Comparison of ENCODE assay signal across 8 cellular contexts in the genomic region with DNA sequence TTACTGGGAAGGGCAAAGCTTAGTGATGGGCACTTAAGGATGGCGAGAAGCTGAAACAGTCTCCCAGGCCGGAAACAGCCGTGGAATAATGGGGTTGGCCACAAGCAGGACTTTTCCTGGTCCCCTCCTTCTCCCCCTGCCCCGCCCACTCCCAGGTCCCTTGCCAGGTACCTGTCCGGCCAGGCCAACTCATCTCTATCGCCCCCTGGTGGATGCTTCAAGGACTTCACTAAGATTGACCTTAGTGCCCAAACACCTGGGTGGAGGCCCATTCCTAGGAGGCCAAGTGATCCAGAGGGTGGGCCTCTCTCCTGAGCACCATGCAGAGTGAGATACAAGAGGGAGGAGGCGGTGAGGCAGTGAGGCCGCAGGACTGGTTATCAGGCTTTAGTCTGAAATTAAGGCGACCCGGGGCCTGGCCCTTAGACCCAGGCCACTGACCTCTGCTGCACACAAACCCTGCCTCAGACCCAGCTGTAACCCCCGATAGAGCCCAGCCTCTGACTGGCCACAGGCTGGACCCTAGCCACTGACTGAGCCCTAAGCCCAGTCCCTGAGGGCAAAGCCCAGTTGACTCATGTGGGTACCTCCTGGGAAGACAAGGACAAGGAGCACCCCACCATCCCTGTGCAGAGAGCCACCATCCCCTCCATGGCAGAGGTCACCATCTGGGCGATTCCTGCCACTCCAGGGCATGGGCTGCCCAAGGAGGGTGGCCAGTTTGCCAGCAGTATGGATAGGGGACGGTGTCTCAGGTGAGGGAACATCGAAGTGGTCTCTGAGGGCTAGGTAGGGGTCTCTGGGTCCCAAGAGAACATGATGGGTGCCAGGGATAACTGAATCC. TPM values are rescaled to one million over a fixed set of nuclear protein-coding genes. Genes with fewer than 3 reads are reported as not detected.
DNase-seq lines count a peak whose midpoint lies in the region; ATAC-seq and TF ChIP-seq lines count a peak whose summit lies in the region.

No MANE protein-coding gene starts in this region.

- H3K36me3 ChIP-seq in HCT116 (ENCODE audit: control insufficient read depth in 1 of 2, insufficient read depth in 2 of 2, low read length in 2 of 2), result no peaks in the 10 kb centered on the region

- no peak overlapping the region for H3K4me3 Mint-ChIP-seq in stimulated activated memory B cell treated with anti-CD40 and anti-IgM and Interleukin-4, amounts not matched to agents 10 μg/mL and 1 μg/mL and 100 μg/mL, for 72 hours

- DNase-seq in COLO829 (ENCODE audit: low spot score), result peak; percentile 70
- DNase-seq in HCT116 (ENCODE audit: low read depth, low spot score), result peak; percentile 55
- peak; percentile 62 for DNase-seq in SK-MEL-5 (ENCODE audit: low read depth, low spot score)
- peak; percentile 47 for DNase-seq in activated naive CD8-positive, alpha-beta T cell treated with anti-CD3 and anti-CD28 coated beads, Interleukin-2, amount 50 U/mL, for 16 hours (ENCODE audit: low read depth, low spot score)
- peak; percentile 72 for DNase-seq in iPS DF 4.7 (ENCODE audit: extremely low read depth, low spot score)
- peak; percentile 36 to 49 (median 42) for DNase-seq in stimulated activated CD4-positive, alpha-beta T cell treated with anti-CD3 and anti-CD28 coated beads, Interleukin-1b, Interleukin-23, amount 100 ng/mL, for 24 hours (ENCODE audit: low read depth in 4 of 4, low spot score in 1 of 4)

- TF ChIP-seq POLR2A in HCT116 (IDR thresholded peaks at IDR 0.05; ENCODE audit: borderline replicate concordance, extremely low read depth, insufficient read depth, insufficient read length), result no peak

- peak; percentile 91 for ATAC-seq in HCT116
- no peak for ATAC-seq in stimulated activated memory B cell treated with anti-CD40 and anti-IgM and Interleukin-4, amounts not matched to agents 10 μg/mL and 1 μg/mL and 100 μg/mL, for 72 hours
- ATAC-seq in HG02610 (IDR thresholded peaks at IDR 0.05; ENCODE audit: unreplicated experiment), result no peak

- in situ Hi-C loops in SK-MEL-5 (cut with HindIII; ENCODE audit: low pct_unique_long_range_greater_than_20kb, low sequenced_read_pairs), result no loop called here

- TF ChIP-seq CTCF in HCT116 (IDR thresholded peaks at IDR 0.05 in 2 of 3, conservative IDR thresholded peaks at IDR 0.05 in 1 of 3; ENCODE audit: borderline replicate concordance in 1 of 3, insufficient read depth in 1 of 3, low read depth in 2 of 3, low read length in 2 of 3), result peak; percentile 68 to 92 (median 81); a peak in 5 of 6 replicates

- no peaks in the 10 kb centered on the region for H3K9me3 Mint-ChIP-seq in stimulated activated memory B cell treated with anti-CD40 and anti-IgM and Interleukin-4, amounts not matched to agents 10 μg/mL and 1 μg/mL and 100 μg/mL, for 72 hours

- no peaks in the 10 kb centered on the region for H3K27me3 Mint-ChIP-seq in stimulated activated memory B cell treated with anti-CD40 and anti-IgM and Interleukin-4, amounts not matched to agents 10 μg/mL and 1 μg/mL and 100 μg/mL, for 72 hours

- H3K4me2 ChIP-seq in HCT116 (ENCODE audit: low read length), result peak overlapping the region; percentile 15; the same call in 1 of the 2 replicates

- H4K20me1 ChIP-seq in HCT116 (ENCODE audit: insufficient read depth), result no peaks in the 10 kb centered on the region

- no peak overlapping the region for H3K4me3 ChIP-seq in HCT116 (replicated peaks in 1 of 2; ENCODE audit: low read depth in 1 of 2, low read length in 2 of 2)

- H3K9ac ChIP-seq in HCT116 (ENCODE audit: low read length), result no peak overlapping the region

- CTCF ChIA-PET in HCT116 (lab: Charles Lee), result interaction anchor here (0.9 to 3.4 kb wide), 3 partner anchors 38 to 310 kb away, joined by 3 to 10 read pairs (median 3); partner anchors contain the start of gene VIPR1

- H3K27me3 ChIP-seq in HCT116 (ENCODE audit: insufficient read depth, low read length), result no peaks in the 10 kb centered on the region

- peaks cover 6% of the 10 kb centered on the region for H3K4me1 Mint-ChIP-seq in stimulated activated memory B cell treated with anti-CD40 and anti-IgM and Interleukin-4, amounts not matched to agents 10 μg/mL and 1 μg/mL and 100 μg/mL, for 72 hours

- no peak overlapping the region for H3K27ac Mint-ChIP-seq in stimulated activated memory B cell treated with anti-CD40 and anti-IgM and Interleukin-4, amounts not matched to agents 10 μg/mL and 1 μg/mL and 100 μg/mL, for 72 hours

- no peaks in the 10 kb centered on the region for H3K9me2 ChIP-seq in HCT116 (ENCODE audit: insufficient read depth)

- POLR2A ChIA-PET in HCT116 (lab: Charles Lee), result no interaction called here

- TF ChIP-seq RAD21 in HCT116 (IDR thresholded peaks at IDR 0.05; ENCODE audit: low read depth), result peak; percentile 69

- RAD21 ChIA-PET in HCT116 (lab: Charles Lee; ENCODE audit: low non-redundant PET in 1 of 2, low total read pairs in 2 of 2, uncharacterized antibody in 2 of 2, unreplicated experiment in 2 of 2), result no interaction called here

- no peak overlapping the region for H2AFZ ChIP-seq in HCT116 (ENCODE audit: low read depth, low read length, poor library complexity, severe bottlenecking)

- no peaks in the 10 kb centered on the region for H3K79me2 ChIP-seq in HCT116 (ENCODE audit: insufficient read depth, low read length)

- intact Hi-C loops in HCT116 (cut with micrococcal nuclease), result loop anchor here (1.0 to 10.0 kb wide), 4 partner anchors 285 to 648 kb away; no protein-coding TSS in a partner anchor

- H3K36me3 Mint-ChIP-seq in stimulated activated memory B cell treated with anti-CD40 and anti-IgM and Interleukin-4, amounts not matched to agents 10 μg/mL and 1 μg/mL and 100 μg/mL, for 72 hours, result no peaks in the 10 kb centered on the region

- no TSS peak for BruUV-seq in HCT116 (replicated peaks; lab: Mats Ljungman, UMichigan)

- H3K27ac ChIP-seq in HCT116 (ENCODE audit: low read depth, low read length), result no peak overlapping the region

- no peaks in the 10 kb centered on the region for H3K9me3 ChIP-seq in HCT116 (ENCODE audit: control insufficient read depth in 1 of 2, insufficient read depth in 1 of 2, low read depth in 1 of 2, low read length in 2 of 2)

- peaks cover 0 to 9% of the 10 kb centered on the region in 2 experiments; a peak in 1 of 4 replicates for H3K4me1 ChIP-seq in HCT116 (ENCODE audit: control insufficient read depth in 1 of 2, insufficient read depth in 2 of 2, low read length in 2 of 2)

TF ChIP-seq in HCT116, 20 proteins besides CTCF, POLR2A, EP300 and RAD21:
- no peak for TF ChIP-seq SP1 (IDR thresholded peaks at IDR 0.05; ENCODE audit: low read depth)
- no peak for TF ChIP-seq ELF1 (IDR thresholded peaks at IDR 0.05; ENCODE audit: borderline replicate concordance, low read depth)
- no peak for TF ChIP-seq MAX (IDR thresholded peaks at IDR 0.05)
- no peak for TF ChIP-seq POLR2AphosphoS5 (IDR thresholded peaks at IDR 0.05; ENCODE audit: low read depth, low read length)
- TF ChIP-seq EZH2 (IDR thresholded peaks at IDR 0.05), result no peak
- no peak for TF ChIP-seq ZNF274 (IDR thresholded peaks at IDR 0.05; ENCODE audit: low read depth, low read length)
- no peak for TF ChIP-seq SRF (IDR thresholded peaks at IDR 0.05; ENCODE audit: low read depth)
- TF ChIP-seq CEBPB (IDR thresholded peaks at IDR 0.05; ENCODE audit: low read depth), result no peak
- no peak for TF ChIP-seq FOSL1 (IDR thresholded peaks at IDR 0.05; ENCODE audit: low read depth)
- no peak for TF ChIP-seq CBX3 (IDR thresholded peaks at IDR 0.05; ENCODE audit: low read depth)
- no peak for TF ChIP-seq EZH2phosphoT487 (IDR thresholded peaks at IDR 0.05; ENCODE audit: borderline replicate concordance)

RNA-seq across cellular contexts. Expression of gene VIPR1, which starts 37.6 kb away (rescaled TPM):
- total RNA-seq in HCT116 (2021; ENCODE audit: unreplicated experiment), result 9.6 TPM
- 4.5 and 5.6 TPM in 2 replicates for polyA plus RNA-seq in HCT116 (2012)
- total RNA-seq in SK-MEL-5 (2014; rRNA removed; shearing (Covaris generic)), result 0.34 TPM in 1 of 2 replicates, not detected in the other
- 1.1 and 1.2 TPM in 2 replicates for polyA plus RNA-seq in SK-MEL-5 (2015; cell fraction: cytosol; rRNA removed)
- 6.3 and 13.4 TPM in 2 replicates for polyA plus RNA-seq in SK-MEL-5 (2015; cell fraction: nucleus; rRNA removed)

RNA-seq across cellular contexts. Expression of gene SEC22C, which starts 41.7 kb away (rescaled TPM):
- total RNA-seq in HCT116 (2021; ENCODE audit: unreplicated experiment), result 43.4 TPM
- 24.2 and 33.7 TPM in 2 replicates for polyA plus RNA-seq in HCT116 (2012)
- 59.2 and 62.4 TPM in 2 replicates for total RNA-seq in SK-MEL-5 (2014; rRNA removed; shearing (Covaris generic))
- polyA plus RNA-seq in SK-MEL-5 (2015; cell fraction: cytosol; rRNA removed), result 38.4 and 45.4 TPM in 2 replicates
- 59.3 and 76.1 TPM in 2 replicates for polyA plus RNA-seq in SK-MEL-5 (2015; cell fraction: nucleus; rRNA removed)

RNA-seq across cellular contexts. Expression of gene SS18L2, which starts 50.6 kb away (rescaled TPM):
- total RNA-seq in HCT116 (2021; ENCODE audit: unreplicated experiment), result 33.0 TPM
- 31.9 and 33.3 TPM in 2 replicates for polyA plus RNA-seq in HCT116 (2012)
- total RNA-seq in SK-MEL-5 (2014; rRNA removed; shearing (Covaris generic)), result 24.9 and 26.0 TPM in 2 replicates
- 19.6 and 24.3 TPM in 2 replicates for polyA plus RNA-seq in SK-MEL-5 (2015; cell fraction: cytosol; rRNA removed)
- 21.9 and 22.6 TPM in 2 replicates for polyA plus RNA-seq in SK-MEL-5 (2015; cell fraction: nucleus; rRNA removed)
